Comparison of ENCODE assay signal across 23 cellular contexts in the genomic region with DNA sequence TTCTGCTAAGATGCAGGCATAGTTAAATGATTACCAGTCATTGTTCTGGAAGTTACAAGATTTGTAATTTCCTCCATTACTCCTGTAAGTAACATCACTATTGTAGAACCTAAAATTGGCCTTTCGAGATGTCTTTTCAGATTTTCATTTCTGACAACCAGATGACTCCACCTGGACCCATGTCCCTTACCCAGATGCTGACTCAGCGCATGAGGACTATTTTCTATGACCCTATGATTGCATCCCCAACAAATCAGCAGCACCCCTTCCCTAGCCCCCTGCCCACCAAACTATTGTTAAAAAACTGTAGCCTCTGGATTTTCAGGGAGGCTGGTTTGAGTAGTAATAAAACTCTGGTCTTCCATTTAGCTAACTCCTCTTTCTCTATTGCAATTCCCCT. TPM values are rescaled to one million over a fixed set of nuclear protein-coding genes. Genes with fewer than 3 reads are reported as not detected.
DNase-seq lines count a peak whose midpoint lies in the region; ATAC-seq, FAIRE-seq and TF ChIP-seq lines count a peak whose summit lies in the region.
"Had no signal": no experiment of that assay in that cellular context is flagged by ENCODE, and none has a peak within 500 bp of the region (broad histone marks: within the 10 kb centered on the region; RNA-seq: fewer than 3 reads in every experiment).

No MANE protein-coding gene starts in this region.

- no peak overlapping the region for H3K18ac ChIP-seq in mesenchymal stem cell (ENCODE audit: low read depth in 1 of 2, low read length in 2 of 2)

- WGBS in mesenchymal stem cell, result 93% methylated on average over 2 of the region's 2 CpGs

- H2AK5ac ChIP-seq in mesenchymal stem cell (ENCODE audit: low read length, severe bottlenecking), result peak overlapping the region; percentile 89

- no peak overlapping the region for H3K23ac ChIP-seq in mesenchymal stem cell (ENCODE audit: low read length in 2 of 2)

- intact Hi-C loops in activated CD8-positive, alpha-beta T cell treated with anti-CD3 and anti-CD28 coated beads for 36 hours (cut with micrococcal nuclease), result loop anchor here (10.0 kb wide), 1 partner anchor 463 kb away; no protein-coding TSS in a partner anchor

- H3K4ac ChIP-seq in mesenchymal stem cell (ENCODE audit: low read depth in 1 of 2, low read length in 2 of 2), result no peak overlapping the region

- ATAC-seq in activated CD8-positive, alpha-beta T cell treated with anti-CD3 and anti-CD28 coated beads, Interleukin-2, amount 10 ng/mL, durations not matched to agents 7 days and 5 days, result no peak
- no peak for ATAC-seq in activated CD8-positive, alpha-beta T cell treated with anti-CD3 and anti-CD28 coated beads for 36 hours
- no peak for ATAC-seq in GM19452 (IDR thresholded peaks at IDR 0.05; ENCODE audit: unreplicated experiment)
- ATAC-seq in GM18870 (IDR thresholded peaks at IDR 0.05; ENCODE audit: unreplicated experiment), result no peak
- ATAC-seq: Panc1 had no signal

- POLR2A ChIA-PET in activated CD8-positive, alpha-beta T cell treated with anti-CD3 and anti-CD28 coated beads, Interleukin-2, amount 10 ng/mL, durations not matched to agents 7 days and 5 days (lab: Charles Lee), result no interaction called here
- POLR2A ChIA-PET in activated CD8-positive, alpha-beta T cell treated with anti-CD3 and anti-CD28 coated beads for 36 hours (lab: Charles Lee), result no interaction called here

- H4K91ac ChIP-seq in mesenchymal stem cell (ENCODE audit: low read length), result no peak overlapping the region

- H3K79me2 ChIP-seq in astrocyte (ENCODE audit: insufficient read depth, low read length), result no peaks in the 10 kb centered on the region

- no peaks in the 10 kb centered on the region for H4K20me1 ChIP-seq in astrocyte (ENCODE audit: insufficient read depth, low read length)
- H4K20me1 ChIP-seq: BLaER1 treated with 17β-estradiol and CSF1 and Interleukin-3, amounts not matched to agents 10 nM and 100 nM had no signal

- no peaks in the 10 kb centered on the region for H3K4me1 ChIP-seq in astrocyte (ENCODE audit: insufficient read depth, low read length)
- H3K4me1 ChIP-seq in mesenchymal stem cell (ENCODE audit: control insufficient read depth, insufficient read depth, low read depth, low read length), result peaks cover 10% of the 10 kb centered on the region

- no peak overlapping the region for H3K4me2 ChIP-seq in astrocyte (ENCODE audit: low read length)
- no peak overlapping the region for H3K4me2 ChIP-seq in mesenchymal stem cell (ENCODE audit: low read length, poor library complexity, severe bottlenecking)

- H3K9ac ChIP-seq in astrocyte (ENCODE audit: low read length), result no peak overlapping the region
- H3K9ac ChIP-seq in mesenchymal stem cell (ENCODE audit: low read length), result no peak overlapping the region
- H3K9ac ChIP-seq: BLaER1 treated with 17β-estradiol and CSF1 and Interleukin-3, amounts not matched to agents 10 nM and 100 nM had no signal

- H2BK120ac ChIP-seq in mesenchymal stem cell (ENCODE audit: low read depth, low read length), result no peak overlapping the region

- H3K27me3 Mint-ChIP-seq in activated CD8-positive, alpha-beta T cell treated with anti-CD3 and anti-CD28 coated beads, Interleukin-2, amount 10 ng/mL, durations not matched to agents 7 days and 5 days (ENCODE audit: low read depth), result peaks cover 12% of the 10 kb centered on the region
- H3K27me3 Mint-ChIP-seq in activated CD8-positive, alpha-beta T cell treated with anti-CD3 and anti-CD28 coated beads for 36 hours, result peaks cover 4% of the 10 kb centered on the region
- H3K27me3 Mint-ChIP-seq in astrocyte (ENCODE audit: low read depth, unreplicated experiment), result peaks cover 2% of the 10 kb centered on the region
- H3K27me3 Mint-ChIP-seq: CD4-positive, alpha-beta T cell had no signal

- DNase-seq in activated CD8-positive, alpha-beta T cell treated with anti-CD3 and anti-CD28 coated beads, Interleukin-2, amount 10 ng/mL, durations not matched to agents 7 days and 5 days, result peak; percentile 3
- DNase-seq in activated CD8-positive, alpha-beta T cell treated with anti-CD3 and anti-CD28 coated beads for 36 hours, result no peak
- no peak for DNase-seq in astrocyte (ENCODE audit: low read depth)
- DNase-seq in mesenchymal stem cell, result no peak
- DNase-seq in activated gamma-delta T cell treated with Interleukin-2 at 50 U/mL for 16 hours, result no peak
- DNase-seq in nucleus accumbens (lab: John Stamatoyannopoulos, UW), result no peak
- DNase-seq: 8988T; CD4-positive, alpha-beta T cell; DMS53; GOT3; HCEC 1CT; NCI-H1048; NCI-H1417; NCI-H1694; NCI-H2029 treated with DMSO at 0.1 percent for 48 hours; NCI-H526 treated with DMSO at 0.1 percent for 48 hours; SIG-M5 had no signal

- H3K79me1 ChIP-seq in mesenchymal stem cell (replicated peaks; ENCODE audit: low read length, poor library complexity, severe bottlenecking), result no peaks in the 10 kb centered on the region

- H3K4me1 Mint-ChIP-seq in activated CD8-positive, alpha-beta T cell treated with anti-CD3 and anti-CD28 coated beads, Interleukin-2, amount 10 ng/mL, durations not matched to agents 7 days and 5 days (ENCODE audit: low read depth), result peaks cover 19% of the 10 kb centered on the region
- peaks cover 8% of the 10 kb centered on the region for H3K4me1 Mint-ChIP-seq in activated CD8-positive, alpha-beta T cell treated with anti-CD3 and anti-CD28 coated beads for 36 hours (ENCODE audit: low read depth)
- H3K4me1 Mint-ChIP-seq in astrocyte (ENCODE audit: low read depth, unreplicated experiment), result peaks cover 2% of the 10 kb centered on the region

- no peak for TF ChIP-seq CTCF in activated CD8-positive, alpha-beta T cell treated with anti-CD3 and anti-CD28 coated beads for 36 hours (IDR thresholded peaks at IDR 0.05)
- no peak for TF ChIP-seq CTCF in astrocyte (IDR thresholded peaks at IDR 0.05; ENCODE audit: insufficient read depth, low read depth, low read length)

- CTCF ChIA-PET in activated CD8-positive, alpha-beta T cell treated with anti-CD3 and anti-CD28 coated beads, Interleukin-2, amount 10 ng/mL, durations not matched to agents 7 days and 5 days (lab: Charles Lee), result interaction anchor here (1.0 kb wide), 1 partner anchor 181 kb away, joined by 3 read pairs; no protein-coding TSS in a partner anchor
- CTCF ChIA-PET in activated CD8-positive, alpha-beta T cell treated with anti-CD3 and anti-CD28 coated beads for 36 hours (lab: Charles Lee), result no interaction called here

- H3K4me3 Mint-ChIP-seq in activated CD8-positive, alpha-beta T cell treated with anti-CD3 and anti-CD28 coated beads, Interleukin-2, amount 10 ng/mL, durations not matched to agents 7 days and 5 days, result no peak overlapping the region
- H3K4me3 Mint-ChIP-seq in activated CD8-positive, alpha-beta T cell treated with anti-CD3 and anti-CD28 coated beads for 36 hours, result no peak overlapping the region
- H3K4me3 Mint-ChIP-seq in astrocyte (ENCODE audit: unreplicated experiment), result no peak overlapping the region
- H3K4me3 Mint-ChIP-seq: CD4-positive, alpha-beta T cell; IgD-negative memory B cell had no signal

- H3K36me3 Mint-ChIP-seq in activated CD8-positive, alpha-beta T cell treated with anti-CD3 and anti-CD28 coated beads, Interleukin-2, amount 10 ng/mL, durations not matched to agents 7 days and 5 days (ENCODE audit: low read depth), result peaks cover 8% of the 10 kb centered on the region
- H3K36me3 Mint-ChIP-seq in activated CD8-positive, alpha-beta T cell treated with anti-CD3 and anti-CD28 coated beads for 36 hours (ENCODE audit: low read depth), result no peaks in the 10 kb centered on the region
- H3K36me3 Mint-ChIP-seq in astrocyte (ENCODE audit: low read depth, unreplicated experiment), result no peaks in the 10 kb centered on the region
- H3K36me3 Mint-ChIP-seq: IgD-negative memory B cell had no signal

- peak overlapping the region; percentile 25 for H3K27ac Mint-ChIP-seq in activated CD8-positive, alpha-beta T cell treated with anti-CD3 and anti-CD28 coated beads, Interleukin-2, amount 10 ng/mL, durations not matched to agents 7 days and 5 days
- no peak overlapping the region for H3K27ac Mint-ChIP-seq in activated CD8-positive, alpha-beta T cell treated with anti-CD3 and anti-CD28 coated beads for 36 hours
- H3K27ac Mint-ChIP-seq in astrocyte (ENCODE audit: unreplicated experiment), result peak overlapping the region; percentile 28
- H3K27ac Mint-ChIP-seq: CD4-positive, alpha-beta T cell; IgD-negative memory B cell had no signal

- H3K36me3 ChIP-seq in astrocyte (ENCODE audit: insufficient read depth, low read length) (no peaks in the 10 kb centered on the region), mesenchymal stem cell (ENCODE audit: control insufficient read depth in 1 of 2, insufficient read depth in 2 of 2, low read depth in 1 of 2, low read length in 2 of 2) (no peaks in the 10 kb centered on the region)
- H3K36me3 ChIP-seq: BLaER1 treated with 17β-estradiol and CSF1 and Interleukin-3, amounts not matched to agents 10 nM and 100 nM had no signal

- H2AFZ ChIP-seq in astrocyte (ENCODE audit: low read depth, low read length) (no peak overlapping the region), mesenchymal stem cell (ENCODE audit: low read depth, low read length) (no peak overlapping the region)

- H2BK5ac ChIP-seq in mesenchymal stem cell (ENCODE audit: low read depth, low read length, poor library complexity, severe bottlenecking), result no peak overlapping the region

- H3K9me3 Mint-ChIP-seq in activated CD8-positive, alpha-beta T cell treated with anti-CD3 and anti-CD28 coated beads, Interleukin-2, amount 10 ng/mL, durations not matched to agents 7 days and 5 days (ENCODE audit: insufficient read depth), result no peaks in the 10 kb centered on the region
- H3K9me3 Mint-ChIP-seq in activated CD8-positive, alpha-beta T cell treated with anti-CD3 and anti-CD28 coated beads for 36 hours, result no peaks in the 10 kb centered on the region
- H3K9me3 Mint-ChIP-seq in astrocyte (ENCODE audit: unreplicated experiment), result peaks cover 2% of the 10 kb centered on the region
- H3K9me3 Mint-ChIP-seq: CD4-positive, alpha-beta T cell had no signal

- H2BK15ac ChIP-seq in mesenchymal stem cell (ENCODE audit: low read depth, poor library complexity, severe bottlenecking), result no peak overlapping the region

- H3K27me3 ChIP-seq in astrocyte (ENCODE audit: insufficient read depth, low read length), result no peaks in the 10 kb centered on the region
- peaks cover 0 to 8% of the 10 kb centered on the region in 2 experiments for H3K27me3 ChIP-seq in mesenchymal stem cell (ENCODE audit: control insufficient read depth in 1 of 2, insufficient read depth in 1 of 2, low read length in 2 of 2)
- H3K27me3 ChIP-seq: BLaER1 treated with 17β-estradiol and CSF1 and Interleukin-3, amounts not matched to agents 10 nM and 100 nM had no signal

- no peak overlapping the region for H2BK12ac ChIP-seq in mesenchymal stem cell (ENCODE audit: low read length in 2 of 2)

- FAIRE-seq in astrocyte (lab: Jason Lieb, UNC), result no peak

- H3K4me3 ChIP-seq in astrocyte (ENCODE audit: insufficient read depth, low read depth, low read length) (no peak overlapping the region), mesenchymal stem cell (ENCODE audit: insufficient read depth in 1 of 2, low read depth in 1 of 2, low read length in 2 of 2) (no peak overlapping the region)
- H3K4me3 ChIP-seq: BLaER1 treated with 17β-estradiol and CSF1 and Interleukin-3, amounts not matched to agents 10 nM and 100 nM; SK-N-MC had no signal

- H3K9me3 ChIP-seq in astrocyte (ENCODE audit: insufficient read depth, low read depth, low read length) (no peaks in the 10 kb centered on the region), mesenchymal stem cell (ENCODE audit: control insufficient read depth, low read length) (no peaks in the 10 kb centered on the region)

- H3K14ac ChIP-seq in mesenchymal stem cell (ENCODE audit: low read length in 2 of 2), result no peak overlapping the region

- H3K27ac ChIP-seq in astrocyte (ENCODE audit: low read depth, low read length) (no peak overlapping the region), mesenchymal stem cell (ENCODE audit: low read length, poor library complexity, severe bottlenecking) (no peak overlapping the region)
- H3K27ac ChIP-seq: BLaER1 treated with 17β-estradiol and CSF1 and Interleukin-3, amounts not matched to agents 10 nM and 100 nM; SK-N-MC had no signal

- H4K8ac ChIP-seq in mesenchymal stem cell (ENCODE audit: low read length), result no peak overlapping the region

RNA-seq across cellular contexts. Expression of a gene that starts 55.2 kb away (rescaled TPM):
- total RNA-seq in activated CD8-positive, alpha-beta T cell treated with anti-CD3 and anti-CD28 coated beads, Interleukin-2, amount 10 ng/mL, durations not matched to agents 7 days and 5 days, result 10 to 100 TPM; 31.0 to 31.5 TPM
- total RNA-seq in activated CD8-positive, alpha-beta T cell treated with anti-CD3 and anti-CD28 coated beads for 36 hours, result 1 to 10 TPM; 1.6 to 2.2 TPM
- 4.3 and 4.8 TPM in 2 replicates for total RNA-seq in astrocyte
- 2.8 TPM for polyA plus RNA-seq in mesenchymal stem cell (2013, experiment 1 of 2)
- polyA plus RNA-seq in mesenchymal stem cell (2013, experiment 2 of 2), result 3.0 TPM
